2 cellular contexts compared by ENCODE assay signal in the genomic region with DNA sequence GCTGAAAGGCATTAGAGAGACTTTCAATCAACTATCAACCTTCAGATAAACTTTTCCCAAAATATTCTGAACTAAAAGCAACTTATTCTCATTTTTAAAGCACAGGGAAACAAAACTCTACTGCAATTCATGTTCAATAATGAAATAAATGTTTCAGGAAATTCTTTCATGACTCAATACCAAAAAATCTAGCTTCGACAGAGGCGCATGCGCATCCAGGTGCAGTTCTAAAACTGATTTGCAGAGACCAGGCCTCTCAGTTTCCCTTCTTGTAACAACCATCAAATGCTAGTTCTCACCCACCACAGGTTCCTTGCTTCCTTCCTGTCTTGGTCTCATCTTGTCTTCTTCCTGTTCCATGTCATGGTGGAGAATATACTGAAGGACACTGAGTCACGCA.
A peak's percentile ranks its signal among the peaks of the same experiment; 100 is the strongest.
TF ChIP-seq lines count a peak whose summit lies in the region.

No MANE protein-coding gene starts in this region.

TF ChIP-seq in GM23338, 12 proteins besides CTCF, POLR2A, EP300 and RAD21 (continues in another document):
- TF ChIP-seq EZH2 (IDR thresholded peaks at IDR 0.05; ENCODE audit: low read depth, unreplicated experiment) (no peak), POLR2AphosphoS5 (IDR thresholded peaks at IDR 0.05; ENCODE audit: low read depth) (no peak), CREB1 (CRISPR knock-in tag; IDR thresholded peaks at IDR 0.05; ENCODE audit: low read depth) (no peak), EZH2phosphoT487 (IDR thresholded peaks at IDR 0.05; ENCODE audit: unreplicated experiment) (no peak), ZNF331 (CRISPR knock-in tag; IDR thresholded peaks at IDR 0.05; ENCODE audit: low read depth) (no peak), JUNB (IDR thresholded peaks at IDR 0.05; ENCODE audit: unreplicated experiment) (no peak), STAT1 (IDR thresholded peaks at IDR 0.05; ENCODE audit: unreplicated experiment) (no peak), ZNF114 (CRISPR knock-in tag; IDR thresholded peaks at IDR 0.05) (no peak), NANOG (IDR thresholded peaks at IDR 0.05; ENCODE audit: borderline replicate concordance) (no peak)
- TF ChIP-seq, protein P1, sequence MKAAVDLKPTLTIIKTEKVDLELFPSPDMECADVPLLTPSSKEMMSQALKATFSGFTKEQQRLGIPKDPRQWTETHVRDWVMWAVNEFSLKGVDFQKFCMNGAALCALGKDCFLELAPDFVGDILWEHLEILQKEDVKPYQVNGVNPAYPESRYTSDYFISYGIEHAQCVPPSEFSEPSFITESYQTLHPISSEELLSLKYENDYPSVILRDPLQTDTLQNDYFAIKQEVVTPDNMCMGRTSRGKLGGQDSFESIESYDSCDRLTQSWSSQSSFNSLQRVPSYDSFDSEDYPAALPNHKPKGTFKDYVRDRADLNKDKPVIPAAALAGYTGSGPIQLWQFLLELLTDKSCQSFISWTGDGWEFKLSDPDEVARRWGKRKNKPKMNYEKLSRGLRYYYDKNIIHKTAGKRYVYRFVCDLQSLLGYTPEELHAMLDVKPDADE (IDR thresholded peaks at IDR 0.05) = no peak
- TF ChIP-seq, protein P2, sequence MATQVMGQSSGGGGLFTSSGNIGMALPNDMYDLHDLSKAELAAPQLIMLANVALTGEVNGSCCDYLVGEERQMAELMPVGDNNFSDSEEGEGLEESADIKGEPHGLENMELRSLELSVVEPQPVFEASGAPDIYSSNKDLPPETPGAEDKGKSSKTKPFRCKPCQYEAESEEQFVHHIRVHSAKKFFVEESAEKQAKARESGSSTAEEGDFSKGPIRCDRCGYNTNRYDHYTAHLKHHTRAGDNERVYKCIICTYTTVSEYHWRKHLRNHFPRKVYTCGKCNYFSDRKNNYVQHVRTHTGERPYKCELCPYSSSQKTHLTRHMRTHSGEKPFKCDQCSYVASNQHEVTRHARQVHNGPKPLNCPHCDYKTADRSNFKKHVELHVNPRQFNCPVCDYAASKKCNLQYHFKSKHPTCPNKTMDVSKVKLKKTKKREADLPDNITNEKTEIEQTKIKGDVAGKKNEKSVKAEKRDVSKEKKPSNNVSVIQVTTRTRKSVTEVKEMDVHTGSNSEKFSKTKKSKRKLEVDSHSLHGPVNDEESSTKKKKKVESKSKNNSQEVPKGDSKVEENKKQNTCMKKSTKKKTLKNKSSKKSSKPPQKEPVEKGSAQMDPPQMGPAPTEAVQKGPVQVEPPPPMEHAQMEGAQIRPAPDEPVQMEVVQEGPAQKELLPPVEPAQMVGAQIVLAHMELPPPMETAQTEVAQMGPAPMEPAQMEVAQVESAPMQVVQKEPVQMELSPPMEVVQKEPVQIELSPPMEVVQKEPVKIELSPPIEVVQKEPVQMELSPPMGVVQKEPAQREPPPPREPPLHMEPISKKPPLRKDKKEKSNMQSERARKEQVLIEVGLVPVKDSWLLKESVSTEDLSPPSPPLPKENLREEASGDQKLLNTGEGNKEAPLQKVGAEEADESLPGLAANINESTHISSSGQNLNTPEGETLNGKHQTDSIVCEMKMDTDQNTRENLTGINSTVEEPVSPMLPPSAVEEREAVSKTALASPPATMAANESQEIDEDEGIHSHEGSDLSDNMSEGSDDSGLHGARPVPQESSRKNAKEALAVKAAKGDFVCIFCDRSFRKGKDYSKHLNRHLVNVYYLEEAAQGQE (IDR thresholded peaks at IDR 0.05; ENCODE audit: unreplicated experiment) = no peak

TF ChIP-seq in K562, 482 proteins besides CTCF, POLR2A, EP300 and RAD21:
- TF ChIP-seq STAT5B (CRISPR knock-in tag; IDR thresholded peaks at IDR 0.05) = no peak
- TF ChIP-seq NRF1 (conservative IDR thresholded peaks at IDR 0.05 in 1 of 2, IDR thresholded peaks at IDR 0.05 in 1 of 2) = peak; percentile 82 to 85
- TF ChIP-seq, protein P3, sequence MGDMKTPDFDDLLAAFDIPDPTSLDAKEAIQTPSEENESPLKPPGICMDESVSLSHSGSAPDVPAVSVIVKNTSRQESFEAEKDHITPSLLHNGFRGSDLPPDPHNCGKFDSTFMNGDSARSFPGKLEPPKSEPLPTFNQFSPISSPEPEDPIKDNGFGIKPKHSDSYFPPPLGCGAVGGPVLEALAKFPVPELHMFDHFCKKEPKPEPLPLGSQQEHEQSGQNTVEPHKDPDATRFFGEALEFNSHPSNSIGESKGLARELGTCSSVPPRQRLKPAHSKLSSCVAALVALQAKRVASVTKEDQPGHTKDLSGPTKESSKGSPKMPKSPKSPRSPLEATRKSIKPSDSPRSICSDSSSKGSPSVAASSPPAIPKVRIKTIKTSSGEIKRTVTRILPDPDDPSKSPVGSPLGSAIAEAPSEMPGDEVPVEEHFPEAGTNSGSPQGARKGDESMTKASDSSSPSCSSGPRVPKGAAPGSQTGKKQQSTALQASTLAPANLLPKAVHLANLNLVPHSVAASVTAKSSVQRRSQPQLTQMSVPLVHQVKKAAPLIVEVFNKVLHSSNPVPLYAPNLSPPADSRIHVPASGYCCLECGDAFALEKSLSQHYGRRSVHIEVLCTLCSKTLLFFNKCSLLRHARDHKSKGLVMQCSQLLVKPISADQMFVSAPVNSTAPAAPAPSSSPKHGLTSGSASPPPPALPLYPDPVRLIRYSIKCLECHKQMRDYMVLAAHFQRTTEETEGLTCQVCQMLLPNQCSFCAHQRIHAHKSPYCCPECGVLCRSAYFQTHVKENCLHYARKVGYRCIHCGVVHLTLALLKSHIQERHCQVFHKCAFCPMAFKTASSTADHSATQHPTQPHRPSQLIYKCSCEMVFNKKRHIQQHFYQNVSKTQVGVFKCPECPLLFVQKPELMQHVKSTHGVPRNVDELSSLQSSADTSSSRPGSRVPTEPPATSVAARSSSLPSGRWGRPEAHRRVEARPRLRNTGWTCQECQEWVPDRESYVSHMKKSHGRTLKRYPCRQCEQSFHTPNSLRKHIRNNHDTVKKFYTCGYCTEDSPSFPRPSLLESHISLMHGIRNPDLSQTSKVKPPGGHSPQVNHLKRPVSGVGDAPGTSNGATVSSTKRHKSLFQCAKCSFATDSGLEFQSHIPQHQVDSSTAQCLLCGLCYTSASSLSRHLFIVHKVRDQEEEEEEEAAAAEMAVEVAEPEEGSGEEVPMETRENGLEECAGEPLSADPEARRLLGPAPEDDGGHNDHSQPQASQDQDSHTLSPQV (IDR thresholded peaks at IDR 0.05) = no peak
- no peak for TF ChIP-seq CSDE1 (IDR thresholded peaks at IDR 0.05)
- TF ChIP-seq MYC (IDR thresholded peaks at IDR 0.05; ENCODE audit: low read depth, low read length) = no peak
- no peak for TF ChIP-seq MYC (CRISPR knock-in tag; IDR thresholded peaks at IDR 0.05; ENCODE audit: borderline replicate concordance, low read depth)
- TF ChIP-seq RCOR1 (IDR thresholded peaks at IDR 0.05; ENCODE audit: borderline replicate concordance in 1 of 2, low read depth in 2 of 2, low read length in 2 of 2) = no peak
- TF ChIP-seq POLR2AphosphoS2 (IDR thresholded peaks at IDR 0.05; ENCODE audit: low read length) = no peak
- TF ChIP-seq BHLHE40 (IDR thresholded peaks at IDR 0.05; ENCODE audit: low read length) = no peak
